ENCODE assay signal across 15 cellular contexts in the genomic region with DNA sequence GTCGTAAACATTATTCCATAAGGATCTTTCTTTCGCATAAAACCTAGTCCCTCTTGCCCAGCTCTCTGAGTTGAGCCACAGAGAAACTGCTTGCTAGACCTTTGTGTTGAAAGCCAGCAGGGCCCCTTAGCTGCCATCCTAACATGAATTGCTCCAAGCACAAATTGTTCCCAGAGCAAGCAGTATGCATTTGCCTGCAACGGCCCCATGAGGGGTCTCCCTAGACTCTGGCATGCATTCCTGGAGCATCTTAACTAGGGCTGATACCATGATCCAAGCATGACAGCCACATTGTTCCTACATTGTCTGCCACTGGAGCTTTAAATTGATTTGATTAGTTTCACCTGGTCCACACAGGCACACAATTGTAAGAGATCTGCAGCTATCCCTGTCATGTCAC.
DNase-seq lines count a peak whose midpoint lies in the region; ATAC-seq and TF ChIP-seq lines count a peak whose summit lies in the region.
"Had no signal": no experiment of that assay in that cellular context is flagged by ENCODE, and none has a peak within 500 bp of the region (broad histone marks: within the 10 kb centered on the region; RNA-seq: fewer than 3 reads in every experiment).

No MANE protein-coding gene starts in this region.

- H2BK5ac ChIP-seq in H9 (ENCODE audit: insufficient read length, low read length), result no peak overlapping the region

- no peak overlapping the region for H3K23ac ChIP-seq in H9 (ENCODE audit: insufficient read length, low read depth, low read length)

- H3K4me3 Mint-ChIP-seq in H9, result no peak overlapping the region
- no peak overlapping the region for H3K4me3 Mint-ChIP-seq in endodermal cell
- H3K4me3 Mint-ChIP-seq in nephron progenitor cell, result no peak overlapping the region
- H3K4me3 Mint-ChIP-seq: CD8-positive, alpha-beta memory T cell had no signal

- H4K20me1 ChIP-seq in H9 (ENCODE audit: control insufficient read depth, insufficient read depth, insufficient read length) (no peaks in the 10 kb centered on the region), hepatocyte (ENCODE audit: insufficient read depth, poor library complexity, severe bottlenecking) (no peaks in the 10 kb centered on the region)

- no peak overlapping the region for H4K91ac ChIP-seq in H9 (ENCODE audit: insufficient read length, low read depth, low read length)

- POLR2A ChIA-PET in HEK293T (lab: Yijun Ruan, JAX), result no interaction called here

- no peaks in the 10 kb centered on the region for H3K79me1 ChIP-seq in H9 (ENCODE audit: insufficient read depth, low read depth, low read length, poor library complexity, severe bottlenecking)

- no peaks in the 10 kb centered on the region for H3K23me2 ChIP-seq in H9 (ENCODE audit: insufficient read length, low read depth, low read length, poor library complexity, severe bottlenecking)

- H3K27ac Mint-ChIP-seq in H9 (no peak overlapping the region), endodermal cell (no peak overlapping the region), nephron progenitor cell (no peak overlapping the region)
- H3K27ac Mint-ChIP-seq: CD8-positive, alpha-beta memory T cell had no signal

- no peak overlapping the region for H3K4me2 ChIP-seq in H9 (ENCODE audit: insufficient read depth, insufficient read length, low read length)
- H3K4me2 ChIP-seq in hepatocyte, result no peak overlapping the region
- H3K4me2 ChIP-seq: A549 had no signal

- no CpG with 5 or more reads among the region's 3 CpGs for WGBS in H9 (ENCODE audit: extremely low coverage, insufficient read length, low lambda C conversion rate)
- WGBS in endodermal cell (ENCODE audit: insufficient coverage in 1 of 2, insufficient read length in 1 of 2), 2 experiments, result 86 to 88% methylated on average over 3 of the region's 3 CpGs
- WGBS in hepatocyte (ENCODE audit: low lambda C conversion rate, missing lambda C conversion rate), result 74% methylated on average over 3 of the region's 3 CpGs

- no peak overlapping the region for H3K18ac ChIP-seq in H9 (ENCODE audit: insufficient read length, low read depth, low read length)

- no peak for ATAC-seq in HG03039 (IDR thresholded peaks at IDR 0.05; ENCODE audit: unreplicated experiment)
- ATAC-seq: A549, HepG2 had no signal

- no peaks in the 10 kb centered on the region for H3K9me3 Mint-ChIP-seq in H9
- peaks cover 3% of the 10 kb centered on the region for H3K9me3 Mint-ChIP-seq in endodermal cell
- peaks cover 6% of the 10 kb centered on the region for H3K9me3 Mint-ChIP-seq in nephron progenitor cell

- CTCF ChIA-PET in HEK293T (lab: Yijun Ruan, JAX), result no interaction called here

- no peak overlapping the region for H3K14ac ChIP-seq in H9 (ENCODE audit: insufficient read depth, low read length)

- H3K56ac ChIP-seq in H9 (ENCODE audit: insufficient read length, low read depth, low read length), result no peak overlapping the region

- H3K4me1 Mint-ChIP-seq in H9 (no peaks in the 10 kb centered on the region), endodermal cell (no peaks in the 10 kb centered on the region), nephron progenitor cell (peaks cover 6% of the 10 kb centered on the region)
- H3K4me1 Mint-ChIP-seq: CD8-positive, alpha-beta memory T cell had no signal

- no peak overlapping the region for H4K8ac ChIP-seq in H9 (replicated peaks; ENCODE audit: insufficient read length, low read depth, low read length)

- H3K36me3 ChIP-seq in endodermal cell (ENCODE audit: control insufficient read depth, insufficient read depth, low read length), result no peaks in the 10 kb centered on the region
- H3K36me3 ChIP-seq in hepatocyte (replicated peaks; ENCODE audit: insufficient read depth, low read depth), result no peaks in the 10 kb centered on the region
- H3K36me3 ChIP-seq: BE2C had no signal

- H3K9me2 ChIP-seq in hepatocyte (replicated peaks; ENCODE audit: insufficient read depth), result no peaks in the 10 kb centered on the region

- H3K4me1 ChIP-seq in H9 (ENCODE audit: insufficient read depth, low read length), result no peaks in the 10 kb centered on the region
- H3K4me1 ChIP-seq in endodermal cell (ENCODE audit: control insufficient read depth, insufficient read depth, low read length), result no peaks in the 10 kb centered on the region
- H3K4me1 ChIP-seq in hepatocyte (ENCODE audit: insufficient read depth), result no peaks in the 10 kb centered on the region
- H3K4me1 ChIP-seq: A549, BE2C, Caco-2 had no signal

- H2AFZ ChIP-seq in H9 (ENCODE audit: low read length), result no peak overlapping the region
- H2AFZ ChIP-seq in hepatocyte, result no peak overlapping the region

- no peaks in the 10 kb centered on the region for H3K27me3 ChIP-seq in H9 (ENCODE audit: insufficient read depth, low read length)
- H3K27me3 ChIP-seq in endodermal cell (ENCODE audit: control insufficient read depth, insufficient read depth, low read length, poor library complexity, severe bottlenecking), result no peaks in the 10 kb centered on the region
- no peaks in the 10 kb centered on the region for H3K27me3 ChIP-seq in hepatocyte
- H3K27me3 ChIP-seq: BE2C had no signal

- no peak overlapping the region for H2BK20ac ChIP-seq in H9 (ENCODE audit: low read depth, low read length, poor library complexity, severe bottlenecking)

- no peak overlapping the region for H2BK15ac ChIP-seq in H9 (ENCODE audit: low read depth, low read length)

- no peak overlapping the region for H3K27ac ChIP-seq in H9 (ENCODE audit: insufficient read length, low read depth, low read length)
- peak overlapping the region; percentile 35 for H3K27ac ChIP-seq in endodermal cell (ENCODE audit: low read depth, low read length)
- no peak overlapping the region for H3K27ac ChIP-seq in hepatocyte
- H3K27ac ChIP-seq: A549, C4-2B had no signal

- H3K79me2 ChIP-seq in H9 (ENCODE audit: insufficient read depth, low read length), result no peaks in the 10 kb centered on the region
- no peaks in the 10 kb centered on the region for H3K79me2 ChIP-seq in hepatocyte

- H2BK12ac ChIP-seq in H9 (ENCODE audit: insufficient read length, low read depth, low read length), result no peak overlapping the region

- H3K9me3 ChIP-seq in H9 (ENCODE audit: control insufficient read depth, low read depth, low read length) (no peaks in the 10 kb centered on the region), endodermal cell (ENCODE audit: control insufficient read depth, low read length) (no peaks in the 10 kb centered on the region), hepatocyte (ENCODE audit: low read depth) (no peaks in the 10 kb centered on the region)
- H3K9me3 ChIP-seq: A549, BE2C, Caco-2 had no signal

- no peak overlapping the region for H3K4me3 ChIP-seq in endodermal cell (ENCODE audit: low read length)
- no peak overlapping the region for H3K4me3 ChIP-seq in hepatocyte
- H3K4me3 ChIP-seq: A549 had no signal

- no peak overlapping the region for H2BK120ac ChIP-seq in H9 (ENCODE audit: low read depth, low read length, poor library complexity, severe bottlenecking)

- H3K4ac ChIP-seq in H9 (ENCODE audit: low read depth, low read length), result no peak overlapping the region

- H3T11ph ChIP-seq in H9 (ENCODE audit: low read length), result no peak overlapping the region

- no peaks in the 10 kb centered on the region for H3K27me3 Mint-ChIP-seq in H9 (ENCODE audit: low read depth)
- no peaks in the 10 kb centered on the region for H3K27me3 Mint-ChIP-seq in endodermal cell (ENCODE audit: insufficient read depth)
- no peaks in the 10 kb centered on the region for H3K27me3 Mint-ChIP-seq in nephron progenitor cell (ENCODE audit: low read depth, poor library complexity)
- H3K27me3 Mint-ChIP-seq: CD8-positive, alpha-beta memory T cell had no signal

- H3K9ac ChIP-seq in H9 (ENCODE audit: extremely low read depth, insufficient read length, low read length), result no peak overlapping the region
- H3K9ac ChIP-seq in endodermal cell (ENCODE audit: extremely low read depth, low read length, poor library complexity, severe bottlenecking), result no peak overlapping the region

- H3K36me3 Mint-ChIP-seq in H9 (ENCODE audit: insufficient read depth in 1 of 3, low read depth in 3 of 3) (no peaks in the 10 kb centered on the region), endodermal cell (ENCODE audit: low read depth) (no peaks in the 10 kb centered on the region), nephron progenitor cell (ENCODE audit: low read depth) (no peaks in the 10 kb centered on the region)

- DNase-seq in H9 (peak; percentile 25), endodermal cell (peak; percentile 49), nephron progenitor cell (peak; percentile 2), HEK293T (ENCODE audit: extremely low spot score) (no peak), NCI-H748 (lab: John Stamatoyannopoulos, UW; ENCODE audit: unreplicated experiment) (no peak), hepatocyte (ENCODE audit: low spot score) (no peak)
- DNase-seq: BE2C; Caco-2; CD8-positive, alpha-beta memory T cell; DND-41; GF-D8 had no signal

- TF ChIP-seq CTCF in H9 (conservative IDR thresholded peaks at IDR 0.05), result no peak
- no peak for TF ChIP-seq CTCF in endodermal cell (conservative IDR thresholded peaks at IDR 0.05)
- TF ChIP-seq CTCF in nephron progenitor cell (IDR thresholded peaks at IDR 0.05), result no peak
- TF ChIP-seq CTCF in hepatocyte (IDR thresholded peaks at IDR 0.05; ENCODE audit: poor library complexity), result no peak

- no peak overlapping the region for H2AK5ac ChIP-seq in H9 (ENCODE audit: insufficient read length, low read length)

- no peak overlapping the region for H4K5ac ChIP-seq in H9 (ENCODE audit: insufficient read length, low read depth, low read length)

TF ChIP-seq in HEK293T, 16 proteins besides CTCF, POLR2A, EP300 and RAD21 (continues in another document):
- no peak for TF ChIP-seq FOXA1 (IDR thresholded peaks at IDR 0.05)
- TF ChIP-seq LEF1 (IDR thresholded peaks at IDR 0.05; ENCODE audit: borderline replicate concordance), result no peak
- TF ChIP-seq ELF4 (IDR thresholded peaks at IDR 0.05), result no peak
- no peak for TF ChIP-seq CTBP1 (IDR thresholded peaks at IDR 0.05; ENCODE audit: borderline replicate concordance)
- no peak for TF ChIP-seq NFRKB (IDR thresholded peaks at IDR 0.05)
- no peak for TF ChIP-seq SUZ12 (IDR thresholded peaks at IDR 0.05)
- TF ChIP-seq TARDBP (IDR thresholded peaks at IDR 0.05), result no peak
- TF ChIP-seq HDGF (IDR thresholded peaks at IDR 0.05; ENCODE audit: borderline replicate concordance), result no peak
- TF ChIP-seq ZNF384 (IDR thresholded peaks at IDR 0.05), result no peak
- no peak for TF ChIP-seq ARNT (IDR thresholded peaks at IDR 0.05)
- TF ChIP-seq L3MBTL2 (conservative IDR thresholded peaks at IDR 0.05), result no peak
- no peak for TF ChIP-seq BHLHE40 (IDR thresholded peaks at IDR 0.05; ENCODE audit: borderline replicate concordance)
- TF ChIP-seq FOXK2 (IDR thresholded peaks at IDR 0.05), result no peak

Comparison
In these comparisons a context has a peak if more than half of its experiments do, and no peak if none do; other contexts are left out.
1. DNase-seq: peak in H9 (single experiment), endodermal cell (single experiment) and nephron progenitor cell (single experiment); none in HEK293T (single experiment), NCI-H748 (single experiment) and hepatocyte (single experiment).